Comparison of ENCODE assay signal across 25 cellular contexts in genomic region chr14:104771918-104772706, GRCh38.
"Had no signal": no experiment of that assay in that cellular context is flagged by ENCODE, and none has a peak within 500 bp of the region (broad histone marks: within the 10 kb centered on the region; RNA-seq: fewer than 3 reads in every experiment).

No MANE protein-coding gene starts in this region.

- H2AFZ ChIP-seq: neural progenitor cell had no signal

- DNase-seq: activated CD4-positive, alpha-beta T cell treated with anti-CD3 and anti-CD28 coated beads, Interleukin-2, amount 10 ng/mL, durations not matched to agents 24 days and 14 days; activated CD8-positive, alpha-beta memory T cell treated with anti-CD3 and anti-CD28 coated beads, Interleukin-2, amount 10 ng/mL, durations not matched to agents 7 days and 5 days; activated CD8-positive, alpha-beta T cell treated with anti-CD3 and anti-CD28 coated beads for 36 hours; activated gamma-delta T cell treated with Interleukin-2 at 50 U/mL for 16 hours; activated T-cell treated with anti-CD3 and anti-CD28 coated beads for 4 hours; central memory CD4-positive, alpha-beta T cell; endodermal cell; foreskin fibroblast; kidney; left ventricle myocardium inferior; naive thymus-derived CD8-positive, alpha-beta T cell; ovary; stimulated activated CD4-positive, alpha-beta T cell treated with anti-CD3 and anti-CD28 coated beads, Interleukin-2, amount 100 ng/mL, for 48 hours; stimulated activated CD8-positive, alpha-beta memory T cell treated with anti-CD3 and anti-CD28 coated beads, Interleukin-4, amount 100 ng/mL, for 48 hours; stimulated activated naive CD4-positive, alpha-beta T cell had no signal

- H3K4me3 ChIP-seq: left ventricle myocardium inferior, neural progenitor cell, ovary, smooth muscle cell, thoracic aorta, vagina had no signal

- H3K4me2 ChIP-seq: neural progenitor cell, smooth muscle cell had no signal

- H3K9me3 Mint-ChIP-seq: activated CD4-positive, alpha-beta T cell treated with anti-CD3 and anti-CD28 coated beads, Interleukin-2, amount 10 ng/mL, durations not matched to agents 24 days and 14 days; neural progenitor cell; type B pancreatic cell had no signal

- H3K27ac ChIP-seq: left ventricle myocardium inferior, neural progenitor cell, ovary, thoracic aorta, vagina, VCaP had no signal

- H3K4me3 Mint-ChIP-seq: activated CD4-positive, alpha-beta T cell treated with anti-CD3 and anti-CD28 coated beads, Interleukin-2, amount 10 ng/mL, durations not matched to agents 24 days and 14 days; activated CD8-positive, alpha-beta memory T cell treated with anti-CD3 and anti-CD28 coated beads, Interleukin-2, amount 10 ng/mL, durations not matched to agents 7 days and 5 days; activated CD8-positive, alpha-beta T cell treated with anti-CD3 and anti-CD28 coated beads for 36 hours; activated naive CD8-positive, alpha-beta T cell; endodermal cell; naive thymus-derived CD8-positive, alpha-beta T cell; neural progenitor cell; T-helper 2 cell treated with Interferon-gamma antibody and Interleukin-4, amounts not matched to agents 5 μg/mL and 100 μg/mL, for 36 hours; type B pancreatic cell had no signal

- H3K9ac ChIP-seq: neural progenitor cell had no signal

- ATAC-seq: activated CD4-positive, CD25-positive, alpha-beta regulatory T cell treated with anti-CD3 and anti-CD28 coated beads, Interleukin-2, amount 50 U/mL, for 24 hours; activated CD8-positive, alpha-beta memory T cell treated with anti-CD3 and anti-CD28 coated beads, Interleukin-2, amount 10 ng/mL, durations not matched to agents 7 days and 5 days; activated CD8-positive, alpha-beta T cell treated with anti-CD3 and anti-CD28 coated beads for 36 hours; naive thymus-derived CD8-positive, alpha-beta T cell; sciatic nerve had no signal

- H3K27ac Mint-ChIP-seq: activated CD4-positive, alpha-beta T cell treated with anti-CD3 and anti-CD28 coated beads, Interleukin-2, amount 10 ng/mL, durations not matched to agents 24 days and 14 days; activated CD8-positive, alpha-beta memory T cell treated with anti-CD3 and anti-CD28 coated beads, Interleukin-2, amount 10 ng/mL, durations not matched to agents 7 days and 5 days; activated CD8-positive, alpha-beta T cell treated with anti-CD3 and anti-CD28 coated beads for 36 hours; activated naive CD8-positive, alpha-beta T cell; endodermal cell; neural progenitor cell; T-helper 2 cell treated with Interferon-gamma antibody and Interleukin-4, amounts not matched to agents 5 μg/mL and 100 μg/mL, for 36 hours; type B pancreatic cell had no signal

- H3K27me3 Mint-ChIP-seq: activated CD4-positive, alpha-beta T cell treated with anti-CD3 and anti-CD28 coated beads, Interleukin-2, amount 10 ng/mL, durations not matched to agents 24 days and 14 days; activated CD8-positive, alpha-beta memory T cell treated with anti-CD3 and anti-CD28 coated beads, Interleukin-2, amount 10 ng/mL, durations not matched to agents 7 days and 5 days; activated CD8-positive, alpha-beta T cell treated with anti-CD3 and anti-CD28 coated beads for 36 hours; activated naive CD8-positive, alpha-beta T cell; naive thymus-derived CD8-positive, alpha-beta T cell; type B pancreatic cell had no signal

- H3K27me3 ChIP-seq: neural progenitor cell, ovary, vagina had no signal
